13 cellular contexts compared by ENCODE assay signal in genomic region chr20:37821691-37822655, GRCh38.
A peak's percentile ranks its signal among the peaks of the same experiment; 100 is the strongest.
DNase-seq lines count a peak whose midpoint lies in the region; ATAC-seq and TF ChIP-seq lines count a peak whose summit lies in the region.
"Had no signal": no experiment of that assay in that cellular context is flagged by ENCODE, and none has a peak within 500 bp of the region (broad histone marks: within the 10 kb centered on the region; RNA-seq: fewer than 3 reads in every experiment).

No MANE protein-coding gene starts in this region.

- no peaks in the 10 kb centered on the region for H3K27me3 Mint-ChIP-seq in activated naive CD8-positive, alpha-beta T cell treated with anti-CD3 and anti-CD28 coated beads, Interleukin-2, amount 50 U/mL, for 24 hours
- H3K27me3 Mint-ChIP-seq: activated CD4-positive, alpha-beta T cell treated with anti-CD3 and anti-CD28 coated beads, Interleukin-2, amount 10 ng/mL, durations not matched to agents 7 days and 5 days had no signal

- H3K36me3 Mint-ChIP-seq in activated naive CD8-positive, alpha-beta T cell treated with anti-CD3 and anti-CD28 coated beads, Interleukin-2, amount 50 U/mL, for 24 hours (ENCODE audit: low read depth): peaks cover 8% of the 10 kb centered on the region

- peak overlapping the region; percentile 82 for H3K9ac ChIP-seq in GM23248
- peak overlapping the region in 1 of 2 donors; percentile 36 for H3K9ac ChIP-seq in stomach smooth muscle (ENCODE audit: low read length in 2 of 2)

- no peaks in the 10 kb centered on the region for H3K9me3 Mint-ChIP-seq in activated naive CD8-positive, alpha-beta T cell treated with anti-CD3 and anti-CD28 coated beads, Interleukin-2, amount 50 U/mL, for 24 hours
- H3K9me3 Mint-ChIP-seq: activated CD4-positive, alpha-beta T cell treated with anti-CD3 and anti-CD28 coated beads, Interleukin-2, amount 10 ng/mL, durations not matched to agents 7 days and 5 days had no signal

- no peak for TF ChIP-seq CTCF in WI38 (IDR thresholded peaks at IDR 0.05; ENCODE audit: low read depth, low read length)

- no peak overlapping the region for H3K4me3 Mint-ChIP-seq in activated naive CD8-positive, alpha-beta T cell treated with anti-CD3 and anti-CD28 coated beads, Interleukin-2, amount 50 U/mL, for 24 hours
- H3K4me3 Mint-ChIP-seq: activated CD4-positive, alpha-beta T cell treated with anti-CD3 and anti-CD28 coated beads, Interleukin-2, amount 10 ng/mL, durations not matched to agents 7 days and 5 days had no signal

- no peaks in the 10 kb centered on the region for H3K9me2 ChIP-seq in GM23248 (ENCODE audit: insufficient read depth)

- peak overlapping the region; percentile 76 for H3K4me2 ChIP-seq in GM23248 (ENCODE audit: unreplicated experiment)

- H2AFZ ChIP-seq in GM23248: peak overlapping the region; percentile 45

- H3F3A ChIP-seq in GM23248 (ENCODE audit: insufficient read depth): peaks cover 31% of the 10 kb centered on the region

- H4K20me1 ChIP-seq in GM23248 (ENCODE audit: insufficient read depth): no peaks in the 10 kb centered on the region

- H3K27ac Mint-ChIP-seq in activated naive CD8-positive, alpha-beta T cell treated with anti-CD3 and anti-CD28 coated beads, Interleukin-2, amount 50 U/mL, for 24 hours: no peak overlapping the region
- H3K27ac Mint-ChIP-seq: activated CD4-positive, alpha-beta T cell treated with anti-CD3 and anti-CD28 coated beads, Interleukin-2, amount 10 ng/mL, durations not matched to agents 7 days and 5 days had no signal

- no peak for ATAC-seq in activated naive CD8-positive, alpha-beta T cell treated with anti-CD3 and anti-CD28 coated beads, Interleukin-2, amount 50 U/mL, for 24 hours
- ATAC-seq in HG03025 (IDR thresholded peaks at IDR 0.05; ENCODE audit: low FRiP score, unreplicated experiment): no peak
- ATAC-seq: mucosa of descending colon had no signal

- DNase-seq in GM23248: peak; percentile 99
- DNase-seq in glomerular visceral epithelial cell (ENCODE audit: extremely low spot score): peak; percentile 95
- no peak for DNase-seq in activated naive CD8-positive, alpha-beta T cell treated with anti-CD3 and anti-CD28 coated beads, Interleukin-2, amount 50 U/mL, for 24 hours
- DNase-seq in NCI-H774 (lab: John Stamatoyannopoulos, UW): no peak
- DNase-seq: activated CD4-positive, alpha-beta T cell treated with anti-CD3 and anti-CD28 coated beads, Interleukin-2, amount 10 ng/mL, durations not matched to agents 7 days and 5 days; DMS53; effector CD4-positive, alpha-beta T cell; mucosa of descending colon; NCI-H1694; spleen had no signal

- 1% methylated on average over 6 of the region's 6 CpGs for WGBS in GM23248 (ENCODE audit: low coverage in 1 of 2, low lambda C conversion rate in 2 of 2, missing lambda C conversion rate in 2 of 2), 2 experiments

- H3K79me2 ChIP-seq in GM23248 (ENCODE audit: insufficient read depth): peaks cover 2% of the 10 kb centered on the region

- in situ Hi-C loops in GM23248 (cut with MboI): no loop called here

- peaks cover 5% of the 10 kb centered on the region for H3K4me1 Mint-ChIP-seq in activated naive CD8-positive, alpha-beta T cell treated with anti-CD3 and anti-CD28 coated beads, Interleukin-2, amount 50 U/mL, for 24 hours
- H3K4me1 Mint-ChIP-seq: activated CD4-positive, alpha-beta T cell treated with anti-CD3 and anti-CD28 coated beads, Interleukin-2, amount 10 ng/mL, durations not matched to agents 7 days and 5 days had no signal

- H3K27me3 ChIP-seq in GM23248 (replicated peaks; ENCODE audit: insufficient read depth): no peaks in the 10 kb centered on the region
- no peaks in the 10 kb centered on the region for H3K27me3 ChIP-seq in stomach smooth muscle (ENCODE audit: control insufficient read depth in 1 of 2, insufficient read depth in 2 of 2, low read length in 2 of 2)
- H3K27me3 ChIP-seq: spleen had no signal

- H3K36me3 ChIP-seq in GM23248 (ENCODE audit: low read depth): no peaks in the 10 kb centered on the region
- H3K36me3 ChIP-seq in stomach smooth muscle (ENCODE audit: control insufficient read depth in 2 of 2, insufficient read depth in 2 of 2, low read length in 2 of 2): peaks cover 0 to 3% of the 10 kb centered on the region in 2 donors

- H3K9me3 ChIP-seq in GM23248 (ENCODE audit: low read depth) (no peaks in the 10 kb centered on the region), stomach smooth muscle (ENCODE audit: control insufficient read depth in 2 of 2, low read length in 2 of 2) (no peaks in the 10 kb centered on the region)
- H3K9me3 ChIP-seq: mucosa of descending colon, spleen had no signal

- H3K27ac ChIP-seq in GM23248 (peak overlapping the region; percentile 98), stomach smooth muscle (ENCODE audit: low read length) (peak overlapping the region; percentile 60)
- H3K27ac ChIP-seq: spleen had no signal

- H3K4me3 ChIP-seq in GM23248 (peak overlapping the region; percentile 61), WI38 (ENCODE audit: low read depth, low read length) (peak overlapping the region; percentile 16; the same call in 1 of the 2 replicates), stomach smooth muscle (ENCODE audit: low read length in 2 of 2) (peak overlapping the region; percentile 7 to 40)
- H3K4me3 ChIP-seq: mucosa of descending colon, spleen had no signal

- H3K4me1 ChIP-seq in GM23248 (ENCODE audit: insufficient read depth) (peaks cover 29% of the 10 kb centered on the region), stomach smooth muscle (ENCODE audit: control insufficient read depth, insufficient read depth, low read length) (peaks cover 11% of the 10 kb centered on the region)

Comparison
In these comparisons a context has a peak if more than half of its experiments do, and no peak if none do; other contexts are left out.
1. DNase-seq: peak in GM23248 (single experiment) and glomerular visceral epithelial cell (single experiment); none in activated naive CD8-positive, alpha-beta T cell treated with anti-CD3 and anti-CD28 coated beads, Interleukin-2, amount 50 U/mL, for 24 hours (single experiment) and NCI-H774 (single experiment).
2. Peak in every context shown above with its lines, with median percentiles within 50 percentile points of each other: H3K4me3 ChIP-seq.